ENCODE assay signal across 8 cellular contexts in the genomic region with DNA sequence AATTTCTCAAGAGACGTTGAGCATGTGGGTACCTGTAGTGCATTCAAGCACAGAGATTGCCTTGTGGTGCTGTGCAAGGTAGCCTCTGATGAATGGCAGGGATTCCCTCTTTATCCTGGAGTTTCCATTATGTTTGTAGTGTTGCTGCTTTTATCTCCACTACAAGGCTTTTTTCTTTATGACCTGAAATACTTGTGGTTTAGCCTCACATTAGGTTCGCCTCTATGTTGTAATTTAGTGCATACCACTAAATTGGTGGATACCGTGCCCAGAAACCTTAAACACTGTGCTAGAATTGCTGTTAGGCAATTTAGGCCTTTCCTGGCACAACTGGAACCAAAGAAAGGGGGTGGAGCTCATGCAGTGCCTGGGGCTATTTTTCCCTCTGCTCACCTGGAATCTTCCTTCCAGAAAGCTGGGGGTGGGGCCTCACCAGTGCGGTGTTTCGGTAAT.
A peak's percentile ranks its signal among the peaks of the same experiment; 100 is the strongest.
DNase-seq lines count a peak whose midpoint lies in the region; ATAC-seq and TF ChIP-seq lines count a peak whose summit lies in the region.

No MANE protein-coding gene starts in this region.

- no peak for ATAC-seq in HG02970 (IDR thresholded peaks at IDR 0.05; ENCODE audit: low FRiP score, unreplicated experiment)

- WGBS in hepatocyte (ENCODE audit: low lambda C conversion rate, missing lambda C conversion rate): 55% methylated on average over 5 of the region's 5 CpGs
- 55% methylated on average over 5 of the region's 5 CpGs for WGBS in suprapubic skin

- H3K9me2 ChIP-seq in PC-9 (ENCODE audit: insufficient read depth): no peaks in the 10 kb centered on the region
- H3K9me2 ChIP-seq in hepatocyte (replicated peaks; ENCODE audit: insufficient read depth): no peaks in the 10 kb centered on the region

- H3K4me1 ChIP-seq in A673 (ENCODE audit: insufficient read depth, low read length, poor library complexity, severe bottlenecking) (no peaks in the 10 kb centered on the region), PC-9 (replicated peaks; ENCODE audit: insufficient read depth) (peaks cover 69% of the 10 kb centered on the region), hepatocyte (ENCODE audit: insufficient read depth) (no peaks in the 10 kb centered on the region), suprapubic skin (peaks cover 20% of the 10 kb centered on the region)

- BruUV-seq in A673 (replicated peaks; lab: Mats Ljungman, UMichigan): no TSS peak
- no TSS peak for BruUV-seq in PC-9 (replicated peaks; lab: Mats Ljungman, UMichigan)

- no peak for TF ChIP-seq POLR2A in suprapubic skin (IDR thresholded peaks at IDR 0.05)

- H3F3A ChIP-seq in PC-9 (ENCODE audit: insufficient read depth, low read depth): peaks cover 29% of the 10 kb centered on the region

- H3K9me3 ChIP-seq in A673 (ENCODE audit: low read depth, low read length, poor library complexity, severe bottlenecking) (no peaks in the 10 kb centered on the region), PC-9 (ENCODE audit: insufficient read depth, low read depth) (no peaks in the 10 kb centered on the region; the same call in 1 of the 2 replicates), hepatocyte (ENCODE audit: low read depth) (no peaks in the 10 kb centered on the region), suprapubic skin (no peaks in the 10 kb centered on the region)

- CTCF ChIA-PET in A673 (lab: Charles Lee): interaction anchor here (1.4 kb wide), 1 partner anchor 39 kb away, joined by 3 read pairs; no protein-coding TSS in a partner anchor
- CTCF ChIA-PET in PC-9 (lab: Charles Lee): interaction anchor here (0.9 kb wide), 1 partner anchor 89 kb away, joined by 5 read pairs; the partner anchor contains the start of gene HINT3

- TF ChIP-seq CTCF in A673 (conservative IDR thresholded peaks at IDR 0.05; ENCODE audit: low read depth, low read length) (no peak), PC-9 (conservative IDR thresholded peaks at IDR 0.05) (no peak), hepatocyte (IDR thresholded peaks at IDR 0.05; ENCODE audit: poor library complexity) (no peak), suprapubic skin (IDR thresholded peaks at IDR 0.05) (no peak)

- H3K27ac ChIP-seq in A673 (ENCODE audit: low read depth, low read length, poor library complexity, severe bottlenecking): no peak overlapping the region
- peak overlapping the region; percentile 54 for H3K27ac ChIP-seq in PC-9
- no peak overlapping the region for H3K27ac ChIP-seq in hepatocyte
- H3K27ac ChIP-seq in suprapubic skin: no peak overlapping the region

- intact Hi-C loops in A673 (cut with micrococcal nuclease; ENCODE audit: unreplicated experiment) (no loop called here), PC-9 (cut with micrococcal nuclease; ENCODE audit: unreplicated experiment) (no loop called here)

- H3K27me3 ChIP-seq in A673 (replicated peaks; ENCODE audit: insufficient read depth, low read depth, low read length, poor library complexity): no peaks in the 10 kb centered on the region
- no peaks in the 10 kb centered on the region for H3K27me3 ChIP-seq in PC-9 (ENCODE audit: insufficient read depth, low read depth)
- no peaks in the 10 kb centered on the region for H3K27me3 ChIP-seq in hepatocyte
- no peaks in the 10 kb centered on the region for H3K27me3 ChIP-seq in suprapubic skin

- H3K79me2 ChIP-seq in PC-9 (ENCODE audit: low read depth) (peaks cover 13% of the 10 kb centered on the region), hepatocyte (no peaks in the 10 kb centered on the region)

- no peak for TF ChIP-seq EP300 in suprapubic skin (IDR thresholded peaks at IDR 0.05)

- H4K20me1 ChIP-seq in PC-9 (ENCODE audit: insufficient read depth) (no peaks in the 10 kb centered on the region), hepatocyte (ENCODE audit: insufficient read depth, poor library complexity, severe bottlenecking) (no peaks in the 10 kb centered on the region)

- H3K4me2 ChIP-seq in PC-9 (peak overlapping the region; percentile 54), hepatocyte (no peak overlapping the region)

- peak; percentile 6 for DNase-seq in A673 (ENCODE audit: low spot score)
- DNase-seq in HS-5 (ENCODE audit: low read depth): peak; percentile 15
- peak; percentile 94 to 100 for DNase-seq in PC-9
- DNase-seq in hepatocyte (ENCODE audit: low spot score): peak; percentile 25
- no peak for DNase-seq in midbrain (lab: John Stamatoyannopoulos, UW)
- DNase-seq in suprapubic skin (ENCODE audit: low spot score in 2 of 2): no peak
- DNase-seq in GOT3 (lab: John Stamatoyannopoulos, UW): no peak

- H2AFZ ChIP-seq in PC-9 (no peak overlapping the region), hepatocyte (no peak overlapping the region)

- H3K36me3 ChIP-seq in A673 (ENCODE audit: insufficient read depth, low read length, poor library complexity, severe bottlenecking) (no peaks in the 10 kb centered on the region), PC-9 (ENCODE audit: low read depth) (no peaks in the 10 kb centered on the region), hepatocyte (replicated peaks; ENCODE audit: insufficient read depth, low read depth) (no peaks in the 10 kb centered on the region), suprapubic skin (no peaks in the 10 kb centered on the region)

- POLR2A ChIA-PET in A673 (lab: Charles Lee; ENCODE audit: low non-redundant PET): no interaction called here
- POLR2A ChIA-PET in PC-9 (lab: Charles Lee; ENCODE audit: unreplicated experiment): interaction anchor here (0.6 to 0.7 kb wide), 2 partner anchors 80 to 854 kb away, joined by 6 to 8 read pairs; no protein-coding TSS in a partner anchor

- H3K4me3 ChIP-seq in A673 (ENCODE audit: low read depth, low read length, poor library complexity, severe bottlenecking): no peak overlapping the region
- H3K4me3 ChIP-seq in PC-9: peak overlapping the region; percentile 18; the same call in 1 of the 2 replicates
- no peak overlapping the region for H3K4me3 ChIP-seq in hepatocyte
- H3K4me3 ChIP-seq in suprapubic skin: no peak overlapping the region

Comparison
In these comparisons a context has a peak if more than half of its experiments do, and no peak if none do; other contexts are left out.
1. DNase-seq: peak in A673 (single experiment), HS-5 (single experiment), PC-9 (2 of 2) and hepatocyte (single experiment); none in midbrain (single experiment), suprapubic skin (0 of 2) and GOT3 (single experiment).